ENCODE assay signal across 8 cellular contexts in genomic region chr11:43852057-43852636, GRCh38. TPM values are rescaled to one million over a fixed set of nuclear protein-coding genes. Genes with fewer than 3 reads are reported as not detected.
DNase-seq lines count a peak whose midpoint lies in the region; ATAC-seq and TF ChIP-seq lines count a peak whose summit lies in the region.

No MANE protein-coding gene starts in this region.

- WGBS in liver: 48% methylated on average over 4 of the region's 4 CpGs

- intact Hi-C loops in cardiac septum (cut with DNase I): loop anchor here (5.0 kb wide), 1 partner anchor 345 kb away; no protein-coding TSS in a partner anchor

- DNase-seq in cardiac muscle cell (ENCODE audit: low read depth in 1 of 2, low spot score in 1 of 2) (peak; percentile 69 to 86), cardiac septum (ENCODE audit: low spot score) (no peak), NCI-H2081 treated with DMSO at 0.1 percent for 48 hours (lab: John Stamatoyannopoulos, UW) (peak; percentile 18), cerebellar cortex (ENCODE audit: low spot score) (peak; percentile 86)
- DNase-seq in activated CD4-positive, CD25-positive, alpha-beta regulatory T cell (lab: John Stamatoyannopoulos, UW): peak in 3 of 4 experiments; percentile 5 to 31 (median 15)
- peak; percentile 25 to 41 (median 40) for DNase-seq in stimulated activated CD4-positive, alpha-beta T cell treated with anti-CD3 and anti-CD28 coated beads, TNF-alpha, amount 100 ng/mL, for 48 hours (ENCODE audit: low read depth in 3 of 3)

- no peaks in the 10 kb centered on the region for H3K9me3 ChIP-seq in cardiac muscle cell (ENCODE audit: low read depth)
- H3K9me3 ChIP-seq in liver (ENCODE audit: control insufficient read depth in 4 of 4, low read length in 3 of 4): no peaks in the 10 kb centered on the region

- ATAC-seq in HG02763 (IDR thresholded peaks at IDR 0.05; ENCODE audit: unreplicated experiment): peak; percentile 77

- no peak overlapping the region for H3K4me3 ChIP-seq in cardiac muscle cell
- no peak overlapping the region for H3K4me3 ChIP-seq in liver (ENCODE audit: low read depth in 1 of 3, low read length in 3 of 3)

- H3K4me1 ChIP-seq in cardiac muscle cell (ENCODE audit: low read depth): no peaks in the 10 kb centered on the region
- H3K4me1 ChIP-seq in liver (ENCODE audit: control insufficient read depth in 4 of 4, insufficient read depth in 4 of 4, low read length in 3 of 4): no peaks in the 10 kb centered on the region

- H3K27ac ChIP-seq in cardiac muscle cell (no peak overlapping the region), liver (ENCODE audit: low read depth in 1 of 2, low read length in 2 of 2) (no peak overlapping the region)

- no peak overlapping the region for H3K9ac ChIP-seq in liver (ENCODE audit: low read depth in 1 of 2, low read length in 2 of 2)

- TF ChIP-seq RAD21 in liver (IDR thresholded peaks at IDR 0.05): peak; percentile 75 to 86

- TF ChIP-seq CTCF in cardiac muscle cell (IDR thresholded peaks at IDR 0.05; ENCODE audit: low read depth, low read length): peak; percentile 83
- peak; percentile 65 for TF ChIP-seq CTCF in liver (IDR thresholded peaks at IDR 0.05; ENCODE audit: low read depth, low read length, missing input control)

- H3K27me3 ChIP-seq in cardiac muscle cell: no peaks in the 10 kb centered on the region
- no peaks in the 10 kb centered on the region for H3K27me3 ChIP-seq in liver (ENCODE audit: control insufficient read depth in 4 of 4, insufficient read depth in 4 of 4, low read length in 3 of 4)

- peaks cover 17% of the 10 kb centered on the region for H3K36me3 ChIP-seq in cardiac muscle cell
- H3K36me3 ChIP-seq in liver (ENCODE audit: control insufficient read depth in 4 of 4, insufficient read depth in 3 of 4, low read depth in 1 of 4, low read length in 3 of 4): peaks cover 0 to 5% (median 3%) of the 10 kb centered on the region in 4 donors

TF ChIP-seq in liver, 16 proteins besides CTCF, POLR2A, EP300 and RAD21:
- TF ChIP-seq TAF1 (conservative IDR thresholded peaks at IDR 0.05) (no peak), FOXA2 (IDR thresholded peaks at IDR 0.05) (no peak), HNF4A (conservative IDR thresholded peaks at IDR 0.05) (no peak), RXRA (IDR thresholded peaks at IDR 0.05) (no peak), SP1 (IDR thresholded peaks at IDR 0.05) (no peak), REST (IDR thresholded peaks at IDR 0.05) (no peak), FOXA1 (IDR thresholded peaks at IDR 0.05) (no peak)

RNA-seq across cellular contexts. Expression of gene ALKBH3, which starts 28.5 kb away (rescaled TPM):
- 26.4 and 31.0 TPM in 2 replicates for total RNA-seq in cardiac muscle cell
- polyA plus RNA-seq in cardiac muscle cell: 25.0 and 27.9 TPM in 2 replicates
- 17.2 TPM for total RNA-seq in cardiac septum
- total RNA-seq in liver: 10 to 100 TPM in 1 of 2 donors, 1 to 10 TPM in 1; 7.8 to 14.5 TPM
- 10 to 100 TPM; 13.2 to 17.2 TPM for polyA plus RNA-seq in liver
